Comparison of ENCODE assay signal across 12 cellular contexts in the genomic region with DNA sequence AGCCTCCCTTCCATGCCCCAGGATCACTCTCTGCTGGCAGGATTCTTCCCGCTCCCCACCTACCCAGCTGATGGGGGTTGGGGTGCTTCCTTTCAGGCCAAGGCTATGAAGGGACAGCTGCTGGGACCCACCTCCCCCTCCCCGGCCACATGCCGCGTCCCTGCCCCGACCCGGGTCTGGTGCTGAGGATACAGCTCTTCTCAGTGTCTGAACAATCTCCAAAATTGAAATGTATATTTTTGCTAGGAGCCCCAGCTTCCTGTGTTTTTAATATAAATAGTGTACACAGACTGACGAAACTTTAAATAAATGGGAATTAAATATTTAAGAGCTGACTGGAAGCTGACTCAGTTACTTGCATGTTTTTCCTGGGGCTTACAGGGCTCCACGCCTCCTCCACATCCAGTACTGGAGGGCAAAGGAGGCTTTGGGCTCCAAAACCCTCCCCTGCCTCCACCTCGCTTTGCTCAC. TPM values are rescaled to one million over a fixed set of nuclear protein-coding genes. Genes with fewer than 3 reads are reported as not detected.
DNase-seq lines count a peak whose midpoint lies in the region; ATAC-seq, FAIRE-seq and TF ChIP-seq lines count a peak whose summit lies in the region.
"Had no signal": no experiment of that assay in that cellular context is flagged by ENCODE, and none has a peak within 500 bp of the region (broad histone marks: within the 10 kb centered on the region; RNA-seq: fewer than 3 reads in every experiment).

No MANE protein-coding gene starts in this region.

- H3K79me2 ChIP-seq in hepatocyte, result no peaks in the 10 kb centered on the region

- peak; percentile 60 for FAIRE-seq in HTR-8/SVneo (lab: Jason Lieb, UNC)

- ATAC-seq in GM18517 (IDR thresholded peaks at IDR 0.05; ENCODE audit: unreplicated experiment), result no peak

- no peak for TF ChIP-seq POLR2A in erythroblast (IDR thresholded peaks at IDR 0.05; ENCODE audit: low read length)

- CTCF ChIA-PET in AG04450 (lab: Charles Lee), result interaction anchor here (1.1 to 2.5 kb wide), 3 partner anchors 8 to 40 kb away, joined by 3 to 13 read pairs (median 11); a partner anchor contains a TSS

- no peak overlapping the region for H2AFZ ChIP-seq in hepatocyte

- WGBS in hepatocyte (ENCODE audit: low lambda C conversion rate, missing lambda C conversion rate), result 58% methylated on average over 9 of the region's 9 CpGs

- TF ChIP-seq CTCF in AG04450 (IDR thresholded peaks at IDR 0.05; ENCODE audit: low read depth, low read length) (no peak), cardiac fibroblast (IDR thresholded peaks at IDR 0.05; ENCODE audit: low read depth, low read length) (no peak), hepatocyte (IDR thresholded peaks at IDR 0.05; ENCODE audit: poor library complexity) (no peak), GM20000 (IDR thresholded peaks at IDR 0.05; ENCODE audit: extremely low read depth, missing control alignments) (no peak)

- H3K9me3 ChIP-seq in AG04450 (ENCODE audit: control insufficient read depth, insufficient read depth, low read length), result peaks cover 8% of the 10 kb centered on the region
- no peaks in the 10 kb centered on the region for H3K9me3 ChIP-seq in hepatocyte (ENCODE audit: low read depth)

- H3K36me3 ChIP-seq in hepatocyte (replicated peaks; ENCODE audit: insufficient read depth, low read depth), result no peaks in the 10 kb centered on the region

- H3K4me1 ChIP-seq in hepatocyte (ENCODE audit: insufficient read depth), result peaks cover 33% of the 10 kb centered on the region

- POLR2A ChIA-PET in AG04450 (lab: Yijun Ruan, JAX), result interaction anchor here (0.7 to 2.6 kb wide), 10 partner anchors 8 to 58 kb away, joined by 3 to 17 read pairs (median 6); a partner anchor contains a TSS

- peak overlapping the region; percentile 52 for H3K4me2 ChIP-seq in hepatocyte

- DNase-seq in AG04450 (ENCODE audit: low read depth, low spot score), result peak; percentile 81
- peak; percentile 49 for DNase-seq in HTR-8/SVneo (ENCODE audit: insufficient read length, low spot score)
- DNase-seq in cardiac fibroblast (ENCODE audit: low read depth in 2 of 2), result peak; percentile 32 to 87
- no peak for DNase-seq in hepatocyte (ENCODE audit: low spot score)
- no peak for DNase-seq in erythroblast (lab: John Stamatoyannopoulos, UW)
- DNase-seq in mesenteric fat pad (ENCODE audit: low spot score), result no peak
- no peak for DNase-seq in GM20000 (ENCODE audit: low spot score)
- DNase-seq: activated naive CD4-positive, alpha-beta T cell treated with anti-CD3 and anti-CD28 coated beads for 36 hours; NCI-H2171; NK-92 treated with Interleukin-12 subunit alpha and Interleukin-12 subunit beta, amount 100 ng/mL, for 24 hours; SIG-M5 had no signal

- peak overlapping the region; percentile 29; the same call in 1 of the 2 replicates for H3K4me3 ChIP-seq in AG04450 (ENCODE audit: low read depth, low read length)
- no peak overlapping the region for H3K4me3 ChIP-seq in cardiac fibroblast (replicated peaks in 1 of 2; ENCODE audit: low read depth in 2 of 2, low read length in 2 of 2)
- H3K4me3 ChIP-seq in hepatocyte, result no peak overlapping the region

- no peaks in the 10 kb centered on the region for H3K27me3 ChIP-seq in AG04450 (ENCODE audit: control insufficient read depth, insufficient read depth, low read length)
- no peaks in the 10 kb centered on the region for H3K27me3 ChIP-seq in hepatocyte

- H3K27ac ChIP-seq in AG04450 (ENCODE audit: low read depth, low read length) (peak overlapping the region; percentile 96), hepatocyte (peak overlapping the region; percentile 52)

- no peaks in the 10 kb centered on the region for H3K9me2 ChIP-seq in hepatocyte (replicated peaks; ENCODE audit: insufficient read depth)

- no peaks in the 10 kb centered on the region for H4K20me1 ChIP-seq in hepatocyte (ENCODE audit: insufficient read depth, poor library complexity, severe bottlenecking)

RNA-seq across cellular contexts. Expression of a gene that starts 24.3 kb away (rescaled TPM):
- polyA plus RNA-seq in AG04450 (2011; rRNA removed) (7.0 and 7.1 TPM in 2 replicates), hepatocyte (3.7 and 4.1 TPM in 2 replicates)
- 7.9 and 10.2 TPM in 2 replicates for polyA minus RNA-seq in AG04450 (2011; rRNA and poly(A)+ RNA removed)
- total RNA-seq in hepatocyte (8.7 and 9.0 TPM in 2 replicates), mesenteric fat pad (1.9 TPM)

RNA-seq across cellular contexts. Expression of a gene that starts 40.3 kb away (rescaled TPM):
- polyA plus RNA-seq in AG04450 (2011; rRNA removed), result 2,636 and 2,921 TPM in 2 replicates
- 853 and 1,025 TPM in 2 replicates for polyA minus RNA-seq in AG04450 (2011; rRNA and poly(A)+ RNA removed)
- 1,102 and 1,276 TPM in 2 replicates for total RNA-seq in hepatocyte
- polyA plus RNA-seq in hepatocyte, result 305 and 308 TPM in 2 replicates
- 919 TPM for total RNA-seq in mesenteric fat pad

Comparison
In these comparisons a context has a peak if more than half of its experiments do, and no peak if none do; other contexts are left out.
1. DNase-seq: peak in AG04450 (single experiment), HTR-8/SVneo (single experiment) and cardiac fibroblast (2 of 2); none in hepatocyte (single experiment), erythroblast (0 of 2), mesenteric fat pad (single experiment) and GM20000 (single experiment).